In the genomic region with DNA sequence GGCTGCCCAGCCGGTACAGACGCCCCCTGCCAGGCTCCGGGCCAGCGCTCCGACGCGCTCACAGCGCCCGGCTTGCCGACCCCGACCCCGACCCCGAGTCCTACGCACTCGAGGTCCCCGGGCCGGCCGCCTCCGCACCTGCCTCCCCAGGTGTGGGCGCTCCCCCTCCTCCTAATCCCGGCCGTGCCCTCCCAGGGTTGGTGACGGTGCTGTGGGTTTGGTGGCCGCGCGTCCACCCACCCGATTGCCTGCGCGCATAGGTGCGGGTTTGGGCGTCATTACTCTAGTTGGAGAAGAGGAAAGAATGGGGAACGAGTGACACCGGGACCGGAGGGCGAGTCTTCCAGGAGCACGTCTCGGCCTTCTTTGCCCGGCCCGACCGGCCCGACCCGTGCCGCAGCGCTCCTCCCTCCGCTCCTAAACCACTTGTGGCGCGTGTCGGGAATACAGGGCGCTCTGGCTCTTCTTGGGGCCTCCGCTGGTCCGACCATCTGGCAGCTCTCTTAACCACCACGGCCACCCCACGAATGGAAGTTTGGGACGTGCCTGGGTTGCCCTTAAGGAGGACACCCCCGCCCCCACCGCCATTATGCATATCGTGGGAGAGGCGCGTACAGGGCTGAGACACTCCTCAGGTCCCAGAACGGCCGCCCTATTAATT, we compare ENCODE assay signal across 8 cellular contexts. TPM values are rescaled to one million over a fixed set of nuclear protein-coding genes. Genes with fewer than 3 reads are reported as not detected.
A peak's percentile ranks its signal among the peaks of the same experiment; 100 is the strongest.
DNase-seq lines count a peak whose midpoint lies in the region; ATAC-seq and TF ChIP-seq lines count a peak whose summit lies in the region.

No MANE protein-coding gene starts in this region.

- peak overlapping the region; percentile 53 to 78 for H3K4me3 ChIP-seq in Panc1 (ENCODE audit: low read depth in 2 of 2, low read length in 2 of 2)
- peak overlapping the region; percentile 51 for H3K4me3 ChIP-seq in fibroblast of pulmonary artery (replicated peaks; ENCODE audit: low read depth, low read length)

- peaks cover 84% of the 10 kb centered on the region for H3K27me3 Mint-ChIP-seq in nephron (ENCODE audit: low read depth)

- POLR2A ChIA-PET in Panc1 (lab: Charles Lee), result no interaction called here

- no peaks in the 10 kb centered on the region for H3K36me3 Mint-ChIP-seq in nephron (ENCODE audit: low read depth)

- in situ Hi-C loops in Panc1 (cut with HindIII; ENCODE audit: low pct_unique_long_range_greater_than_20kb, low sequenced_read_pairs), result no loop called here

- CTCF ChIA-PET in Panc1 (lab: Charles Lee), result no interaction called here

- H3K27ac Mint-ChIP-seq in nephron, result peak overlapping the region; percentile 14 to 96 (median 84)

- no peaks in the 10 kb centered on the region for H3K4me1 Mint-ChIP-seq in nephron

- DNase-seq in Panc1 (ENCODE audit: low read depth, low spot score) (no peak), fibroblast of pulmonary artery (ENCODE audit: low read depth) (no peak), NOMO-1 (lab: John Stamatoyannopoulos, UW; ENCODE audit: unreplicated experiment in 2 of 2) (no peak), GF-D8 (lab: John Stamatoyannopoulos, UW) (no peak), NCI-H1092 (lab: John Stamatoyannopoulos, UW) (no peak)

- no peaks in the 10 kb centered on the region for H3K9me3 Mint-ChIP-seq in nephron

- no peaks in the 10 kb centered on the region for H3K27me3 ChIP-seq in Panc1 (ENCODE audit: control insufficient read depth, insufficient read depth, low read length)

- intact Hi-C loops in Panc1 (cut with micrococcal nuclease; ENCODE audit: unreplicated experiment), result loop anchor here (5.0 kb wide), 1 partner anchor 233 kb away; no protein-coding TSS in a partner anchor

- TF ChIP-seq CTCF in Panc1 (IDR thresholded peaks at IDR 0.05), result peak; percentile 26; the same call in 1 of the 2 replicates
- no peak for TF ChIP-seq CTCF in fibroblast of pulmonary artery (IDR thresholded peaks at IDR 0.05; ENCODE audit: low read length, missing control alignments)
- TF ChIP-seq CTCF in nephron (IDR thresholded peaks at IDR 0.05; ENCODE audit: unreplicated experiment in 3 of 3), result peak in 2 of 3 experiments; percentile 5 to 25

- H3K9me3 ChIP-seq in Panc1 (ENCODE audit: control insufficient read depth, insufficient read depth, low read depth, low read length), result no peaks in the 10 kb centered on the region

- peak; percentile 8 for ATAC-seq in GM19463 (IDR thresholded peaks at IDR 0.05; ENCODE audit: unreplicated experiment)
- peak; percentile 66 for ATAC-seq in Panc1
- no peak for ATAC-seq in GM18909 (IDR thresholded peaks at IDR 0.05; ENCODE audit: poor library complexity, unreplicated experiment)

- H3K27ac ChIP-seq in Panc1 (ENCODE audit: low read length), result no peak overlapping the region

- BruUV-seq in Panc1 (replicated peaks; lab: Mats Ljungman, UMichigan), result no TSS peak

- peak overlapping the region; percentile 91 to 96 (median 95) for H3K4me3 Mint-ChIP-seq in nephron

- no peaks in the 10 kb centered on the region; the same call in none of the 2 replicates for H3K4me1 ChIP-seq in Panc1 (ENCODE audit: control insufficient read depth, insufficient read depth, low read length)

- no peaks in the 10 kb centered on the region for H3K36me3 ChIP-seq in Panc1 (ENCODE audit: control insufficient read depth, insufficient read depth, low read length)

RNA-seq across cellular contexts. Expression of a gene that starts 0.8 kb away (rescaled TPM):
- 3.9 TPM for total RNA-seq in Panc1 (2021; ENCODE audit: unreplicated experiment)
- polyA plus RNA-seq in Panc1 (2012; ENCODE audit: insufficient read length), result 2.5 TPM
